ENCODE assay signal across 22 cellular contexts in genomic region chr19:18333680-18334079, GRCh38. TPM values are rescaled to one million over a fixed set of nuclear protein-coding genes. Genes with fewer than 3 reads are reported as not detected.
"Had no signal": no experiment of that assay in that cellular context is flagged by ENCODE, and none has a peak within 500 bp of the region (broad histone marks: within the 10 kb centered on the region; RNA-seq: fewer than 3 reads in every experiment).

No MANE protein-coding gene starts in this region.

- H3K36me3 ChIP-seq: neutrophil, transverse colon had no signal

- ATAC-seq: left cardiac atrium; left ventricle myocardium superior; naive thymus-derived CD4-positive, alpha-beta T cell; right cardiac atrium; stimulated activated memory B cell treated with anti-CD40 and anti-IgM and Interleukin-4, amounts not matched to agents 10 μg/mL and 1 μg/mL and 100 μg/mL, for 72 hours had no signal

- H3K4me3 ChIP-seq: coronary artery, lung, testis, transverse colon had no signal

- H3K27me3 ChIP-seq: testis, transverse colon had no signal

- H3K27ac ChIP-seq: coronary artery, neutrophil, testis, transverse colon had no signal

- DNase-seq: caudate nucleus; effector CD4-positive, alpha-beta T cell; endodermal cell; foreskin melanocyte; head of caudate nucleus; hippocampal formation; left cardiac atrium; left ventricle myocardium superior; naive thymus-derived CD4-positive, alpha-beta T cell; nephron progenitor cell; right cardiac atrium; stimulated activated CD4-positive, alpha-beta T cell treated with anti-CD3 and anti-CD28 coated beads, Interleukin-4, amount 100 ng/mL, for 24 hours; testis; transverse colon had no signal

- H3K9me3 ChIP-seq: neutrophil, testis, transverse colon had no signal

- FAIRE-seq: endothelial cell of umbilical vein, islet of Langerhans, urothelium cell line had no signal

RNA-seq across cellular contexts. Expression of gene GDF15, which starts 52.3 kb away (rescaled TPM):
- total RNA-seq: mononuclear cell had no signal
- polyA plus RNA-seq: naive thymus-derived CD4-positive, alpha-beta T cell had no signal
